ENCODE assay signal across 8 cellular contexts in genomic region chr1:86703696-86704455, GRCh38.
A peak's percentile ranks its signal among the peaks of the same experiment; 100 is the strongest.
DNase-seq lines count a peak whose midpoint lies in the region; ATAC-seq lines count a peak whose summit lies in the region.

No MANE protein-coding gene starts in this region.

- H3K4me1 ChIP-seq in NT2/D1 (ENCODE audit: insufficient read depth, insufficient read length) (no peaks in the 10 kb centered on the region), iPS DF 6.9 (ENCODE audit: control insufficient read depth, insufficient read depth, low read length) (no peaks in the 10 kb centered on the region; the same call in 1 of the 2 replicates)

- H3K36me3 ChIP-seq in NT2/D1 (ENCODE audit: insufficient read depth, insufficient read length, low read length): peaks cover 8% of the 10 kb centered on the region
- H3K36me3 ChIP-seq in iPS DF 6.9 (ENCODE audit: control insufficient read depth, insufficient read depth, low read length): no peaks in the 10 kb centered on the region

- H3K27me3 ChIP-seq in NT2/D1 (ENCODE audit: insufficient read depth, insufficient read length) (peaks cover 17% of the 10 kb centered on the region), iPS DF 6.9 (ENCODE audit: control insufficient read depth, insufficient read depth, low read length) (no peaks in the 10 kb centered on the region)

- ATAC-seq in GM19438 (IDR thresholded peaks at IDR 0.05; ENCODE audit: low read depth, unreplicated experiment) (peak; percentile 35), HG03460 (IDR thresholded peaks at IDR 0.05; ENCODE audit: unreplicated experiment) (peak; percentile 28)

- peak overlapping the region; percentile 86 for H3K9ac ChIP-seq in NT2/D1 (ENCODE audit: insufficient read length, low read depth)

- H3K27ac ChIP-seq in iPS DF 6.9 (ENCODE audit: low read length): no peak overlapping the region

- H3K9me3 ChIP-seq in NT2/D1 (ENCODE audit: insufficient read depth, low read length) (no peaks in the 10 kb centered on the region), iPS DF 6.9 (ENCODE audit: control insufficient read depth, insufficient read depth, low read length) (no peaks in the 10 kb centered on the region)

- DNase-seq in CMK (ENCODE audit: low read depth) (peak; percentile 17), NT2/D1 (ENCODE audit: low read depth, low spot score) (no peak), anterior cingulate cortex (lab: John Stamatoyannopoulos, UW) (peak in 46 of 58 donors; percentile 26 to 90 (median 68)), iPS DF 6.9 (ENCODE audit: low read depth, low spot score) (no peak), skeletal muscle cell (ENCODE audit: low read depth) (no peak), NCI-H1694 (lab: John Stamatoyannopoulos, UW) (no peak)

- H3K4me3 ChIP-seq in NT2/D1 (ENCODE audit: insufficient read length, low read depth) (peak overlapping the region; percentile 88), iPS DF 6.9 (ENCODE audit: low read length) (peak overlapping the region; percentile 97; the same call in 1 of the 2 replicates), skeletal muscle cell (ENCODE audit: low read depth, low read length) (peak overlapping the region; percentile 67)

- WGBS in iPS DF 6.9 (ENCODE audit: insufficient coverage, insufficient read length): no CpG with 5 or more reads among the region's 34 CpGs

Comparison
In these comparisons a context has a peak if more than half of its experiments do, and no peak if none do; other contexts are left out.
1. DNase-seq: peak in CMK (single experiment) and anterior cingulate cortex (46 of 58); none in NT2/D1 (single experiment), iPS DF 6.9 (single experiment), skeletal muscle cell (single experiment) and NCI-H1694 (single experiment).
2. Peak in every context shown above with its lines, with median percentiles within 50 percentile points of each other: H3K4me3 ChIP-seq.